In the genomic region with DNA sequence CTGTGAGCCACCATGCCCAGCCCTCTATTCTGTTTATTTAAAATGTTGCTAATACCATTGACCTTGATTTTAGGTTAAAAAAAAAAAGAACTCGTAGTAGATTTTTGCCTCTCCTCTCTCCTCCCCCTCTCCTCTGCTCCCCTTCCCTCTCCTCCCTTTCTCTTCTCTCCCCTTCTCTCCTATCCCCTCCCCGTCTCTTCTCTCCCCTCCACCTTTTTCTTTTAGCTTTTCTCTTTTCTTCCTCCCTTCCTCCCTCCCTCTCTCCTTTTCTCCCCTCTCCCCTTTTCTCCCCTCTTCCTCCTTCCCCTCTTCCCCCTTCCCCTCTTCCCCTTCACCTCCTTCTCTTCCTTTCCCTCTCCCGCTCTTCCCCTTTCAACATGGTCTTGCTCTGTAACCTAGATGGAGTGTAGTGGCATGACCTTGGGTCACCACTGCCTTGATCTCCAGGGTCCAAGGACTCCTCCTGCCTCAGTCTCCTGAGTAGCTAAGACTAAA, we compare ENCODE assay signal across 3 cellular contexts.
TF ChIP-seq lines count a peak whose summit lies in the region.

No MANE protein-coding gene starts in this region.

TF ChIP-seq in GM23338, 12 proteins besides CTCF, POLR2A, EP300 and RAD21 (continues in another document):
- TF ChIP-seq, protein P1, sequence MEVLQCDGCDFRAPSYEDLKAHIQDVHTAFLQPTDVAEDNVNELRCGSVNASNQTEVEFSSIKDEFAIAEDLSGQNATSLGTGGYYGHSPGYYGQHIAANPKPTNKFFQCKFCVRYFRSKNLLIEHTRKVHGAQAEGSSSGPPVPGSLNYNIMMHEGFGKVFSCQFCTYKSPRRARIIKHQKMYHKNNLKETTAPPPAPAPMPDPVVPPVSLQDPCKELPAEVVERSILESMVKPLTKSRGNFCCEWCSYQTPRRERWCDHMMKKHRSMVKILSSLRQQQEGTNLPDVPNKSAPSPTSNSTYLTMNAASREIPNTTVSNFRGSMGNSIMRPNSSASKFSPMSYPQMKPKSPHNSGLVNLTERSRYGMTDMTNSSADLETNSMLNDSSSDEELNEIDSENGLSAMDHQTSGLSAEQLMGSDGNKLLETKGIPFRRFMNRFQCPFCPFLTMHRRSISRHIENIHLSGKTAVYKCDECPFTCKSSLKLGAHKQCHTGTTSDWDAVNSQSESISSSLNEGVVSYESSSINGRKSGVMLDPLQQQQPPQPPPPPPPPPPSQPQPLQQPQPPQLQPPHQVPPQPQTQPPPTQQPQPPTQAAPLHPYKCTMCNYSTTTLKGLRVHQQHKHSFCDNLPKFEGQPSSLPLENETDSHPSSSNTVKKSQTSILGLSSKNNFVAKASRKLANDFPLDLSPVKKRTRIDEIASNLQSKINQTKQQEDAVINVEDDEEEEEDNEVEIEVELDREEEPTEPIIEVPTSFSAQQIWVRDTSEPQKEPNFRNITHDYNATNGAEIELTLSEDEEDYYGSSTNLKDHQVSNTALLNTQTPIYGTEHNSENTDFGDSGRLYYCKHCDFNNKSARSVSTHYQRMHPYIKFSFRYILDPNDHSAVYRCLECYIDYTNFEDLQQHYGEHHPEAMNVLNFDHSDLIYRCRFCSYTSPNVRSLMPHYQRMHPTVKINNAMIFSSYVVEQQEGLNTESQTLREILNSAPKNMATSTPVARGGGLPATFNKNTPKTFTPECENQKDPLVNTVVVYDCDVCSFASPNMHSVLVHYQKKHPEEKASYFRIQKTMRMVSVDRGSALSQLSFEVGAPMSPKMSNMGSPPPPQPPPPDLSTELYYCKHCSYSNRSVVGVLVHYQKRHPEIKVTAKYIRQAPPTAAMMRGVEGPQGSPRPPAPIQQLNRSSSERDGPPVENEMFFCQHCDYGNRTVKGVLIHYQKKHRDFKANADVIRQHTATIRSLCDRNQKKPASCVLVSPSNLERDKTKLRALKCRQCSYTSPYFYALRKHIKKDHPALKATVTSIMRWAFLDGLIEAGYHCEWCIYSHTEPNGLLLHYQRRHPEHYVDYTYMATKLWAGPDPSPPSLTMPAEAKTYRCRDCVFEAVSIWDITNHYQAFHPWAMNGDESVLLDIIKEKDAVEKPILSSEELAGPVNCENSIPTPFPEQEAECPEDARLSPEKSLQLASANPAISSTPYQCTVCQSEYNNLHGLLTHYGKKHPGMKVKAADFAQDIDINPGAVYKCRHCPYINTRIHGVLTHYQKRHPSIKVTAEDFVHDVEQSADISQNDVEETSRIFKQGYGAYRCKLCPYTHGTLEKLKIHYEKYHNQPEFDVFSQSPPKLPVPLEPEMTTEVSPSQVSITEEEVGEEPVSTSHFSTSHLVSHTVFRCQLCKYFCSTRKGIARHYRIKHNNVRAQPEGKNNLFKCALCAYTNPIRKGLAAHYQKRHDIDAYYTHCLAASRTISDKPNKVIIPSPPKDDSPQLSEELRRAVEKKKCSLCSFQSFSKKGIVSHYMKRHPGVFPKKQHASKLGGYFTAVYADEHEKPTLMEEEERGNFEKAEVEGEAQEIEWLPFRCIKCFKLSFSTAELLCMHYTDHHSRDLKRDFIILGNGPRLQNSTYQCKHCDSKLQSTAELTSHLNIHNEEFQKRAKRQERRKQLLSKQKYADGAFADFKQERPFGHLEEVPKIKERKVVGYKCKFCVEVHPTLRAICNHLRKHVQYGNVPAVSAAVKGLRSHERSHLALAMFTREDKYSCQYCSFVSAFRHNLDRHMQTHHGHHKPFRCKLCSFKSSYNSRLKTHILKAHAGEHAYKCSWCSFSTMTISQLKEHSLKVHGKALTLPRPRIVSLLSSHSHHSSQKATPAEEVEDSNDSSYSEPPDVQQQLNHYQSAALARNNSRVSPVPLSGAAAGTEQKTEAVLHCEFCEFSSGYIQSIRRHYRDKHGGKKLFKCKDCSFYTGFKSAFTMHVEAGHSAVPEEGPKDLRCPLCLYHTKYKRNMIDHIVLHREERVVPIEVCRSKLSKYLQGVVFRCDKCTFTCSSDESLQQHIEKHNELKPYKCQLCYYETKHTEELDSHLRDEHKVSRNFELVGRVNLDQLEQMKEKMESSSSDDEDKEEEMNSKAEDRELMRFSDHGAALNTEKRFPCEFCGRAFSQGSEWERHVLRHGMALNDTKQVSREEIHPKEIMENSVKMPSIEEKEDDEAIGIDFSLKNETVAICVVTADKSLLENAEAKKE (CRISPR knock-in tag; IDR thresholded peaks at IDR 0.05), result no peak

TF ChIP-seq in IMR-90, 13 proteins besides CTCF, POLR2A, EP300 and RAD21:
- TF ChIP-seq, protein P2, sequence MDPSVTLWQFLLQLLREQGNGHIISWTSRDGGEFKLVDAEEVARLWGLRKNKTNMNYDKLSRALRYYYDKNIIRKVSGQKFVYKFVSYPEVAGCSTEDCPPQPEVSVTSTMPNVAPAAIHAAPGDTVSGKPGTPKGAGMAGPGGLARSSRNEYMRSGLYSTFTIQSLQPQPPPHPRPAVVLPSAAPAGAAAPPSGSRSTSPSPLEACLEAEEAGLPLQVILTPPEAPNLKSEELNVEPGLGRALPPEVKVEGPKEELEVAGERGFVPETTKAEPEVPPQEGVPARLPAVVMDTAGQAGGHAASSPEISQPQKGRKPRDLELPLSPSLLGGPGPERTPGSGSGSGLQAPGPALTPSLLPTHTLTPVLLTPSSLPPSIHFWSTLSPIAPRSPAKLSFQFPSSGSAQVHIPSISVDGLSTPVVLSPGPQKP (IDR thresholded peaks at IDR 0.05; ENCODE audit: borderline replicate concordance, low read depth, low read length), result no peak
- TF ChIP-seq BHLHE40 (IDR thresholded peaks at IDR 0.05; ENCODE audit: low read depth, low read length), result no peak

TF ChIP-seq in HepG2, 621 proteins besides CTCF, POLR2A, EP300 and RAD21:
- TF ChIP-seq, protein P3, sequence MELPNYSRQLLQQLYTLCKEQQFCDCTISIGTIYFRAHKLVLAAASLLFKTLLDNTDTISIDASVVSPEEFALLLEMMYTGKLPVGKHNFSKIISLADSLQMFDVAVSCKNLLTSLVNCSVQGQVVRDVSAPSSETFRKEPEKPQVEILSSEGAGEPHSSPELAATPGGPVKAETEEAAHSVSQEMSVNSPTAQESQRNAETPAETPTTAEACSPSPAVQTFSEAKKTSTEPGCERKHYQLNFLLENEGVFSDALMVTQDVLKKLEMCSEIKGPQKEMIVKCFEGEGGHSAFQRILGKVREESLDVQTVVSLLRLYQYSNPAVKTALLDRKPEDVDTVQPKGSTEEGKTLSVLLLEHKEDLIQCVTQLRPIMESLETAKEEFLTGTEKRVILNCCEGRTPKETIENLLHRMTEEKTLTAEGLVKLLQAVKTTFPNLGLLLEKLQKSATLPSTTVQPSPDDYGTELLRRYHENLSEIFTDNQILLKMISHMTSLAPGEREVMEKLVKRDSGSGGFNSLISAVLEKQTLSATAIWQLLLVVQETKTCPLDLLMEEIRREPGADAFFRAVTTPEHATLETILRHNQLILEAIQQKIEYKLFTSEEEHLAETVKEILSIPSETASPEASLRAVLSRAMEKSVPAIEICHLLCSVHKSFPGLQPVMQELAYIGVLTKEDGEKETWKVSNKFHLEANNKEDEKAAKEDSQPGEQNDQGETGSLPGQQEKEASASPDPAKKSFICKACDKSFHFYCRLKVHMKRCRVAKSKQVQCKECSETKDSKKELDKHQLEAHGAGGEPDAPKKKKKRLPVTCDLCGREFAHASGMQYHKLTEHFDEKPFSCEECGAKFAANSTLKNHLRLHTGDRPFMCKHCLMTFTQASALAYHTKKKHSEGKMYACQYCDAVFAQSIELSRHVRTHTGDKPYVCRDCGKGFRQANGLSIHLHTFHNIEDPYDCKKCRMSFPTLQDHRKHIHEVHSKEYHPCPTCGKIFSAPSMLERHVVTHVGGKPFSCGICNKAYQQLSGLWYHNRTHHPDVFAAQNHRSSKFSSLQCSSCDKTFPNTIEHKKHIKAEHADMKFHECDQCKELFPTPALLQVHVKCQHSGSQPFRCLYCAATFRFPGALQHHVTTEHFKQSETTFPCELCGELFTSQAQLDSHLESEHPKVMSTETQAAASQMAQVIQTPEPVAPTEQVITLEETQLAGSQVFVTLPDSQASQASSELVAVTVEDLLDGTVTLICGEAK (IDR thresholded peaks at IDR 0.05), result no peak
- TF ChIP-seq, protein P3 (CRISPR knock-in tag; IDR thresholded peaks at IDR 0.05), result no peak
- TF ChIP-seq PPARG (CRISPR knock-in tag; conservative IDR thresholded peaks at IDR 0.05), result no peak
- TF ChIP-seq HNRNPK (IDR thresholded peaks at IDR 0.05; ENCODE audit: low read depth, low read length, poor library complexity, severe bottlenecking), result peak; percentile 61
- peak; percentile 99 for TF ChIP-seq PCBP2 (optimal IDR thresholded peaks at IDR 0.05; ENCODE audit: low read depth, low read length, poor library complexity, severe bottlenecking)
